In the genomic region with DNA sequence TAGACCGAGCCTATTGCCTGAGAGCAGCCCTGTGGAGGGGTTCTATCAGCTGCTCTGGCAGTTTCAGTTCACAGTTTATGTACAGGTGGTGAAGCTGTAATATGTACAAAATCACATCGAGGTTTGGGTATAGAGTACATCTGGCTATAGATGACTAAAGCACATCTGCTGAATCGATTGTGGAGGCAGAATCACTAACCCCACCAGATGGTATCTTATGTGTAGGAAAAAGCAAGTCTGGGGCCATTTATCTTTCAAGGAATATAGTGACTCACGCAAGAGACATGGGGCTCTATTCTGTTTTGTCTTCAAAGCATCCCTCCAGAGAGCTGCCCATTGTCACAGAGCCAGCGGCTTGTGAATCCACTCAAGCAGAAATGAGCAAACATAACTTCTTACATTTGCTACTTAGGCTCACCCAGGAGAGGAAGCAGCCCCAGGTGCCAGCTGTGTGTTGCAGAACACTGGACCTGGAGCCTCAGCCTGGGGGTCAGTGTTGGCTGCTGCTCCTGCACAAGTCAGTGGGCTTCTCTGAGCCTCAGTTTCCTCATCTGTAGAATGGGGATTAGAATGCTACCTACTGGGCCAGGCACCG, we compare ENCODE assay signal across 8 cellular contexts. TPM values are rescaled to one million over a fixed set of nuclear protein-coding genes. Genes with fewer than 3 reads are reported as not detected.
DNase-seq lines count a peak whose midpoint lies in the region; ATAC-seq and TF ChIP-seq lines count a peak whose summit lies in the region.

No MANE protein-coding gene starts in this region.

- no peaks in the 10 kb centered on the region for H3K9me3 ChIP-seq in BLaER1
- H3K9me3 ChIP-seq in PC-3 (ENCODE audit: low read length), result no peaks in the 10 kb centered on the region
- no peaks in the 10 kb centered on the region for H3K9me3 ChIP-seq in left lung

- peaks cover 3% of the 10 kb centered on the region for H3F3A ChIP-seq in PC-3 (ENCODE audit: low read length, unreplicated experiment)

- H3K27ac ChIP-seq in BLaER1, result peak overlapping the region; percentile 65
- H3K27ac ChIP-seq in PC-3 (ENCODE audit: low read length), result no peak overlapping the region
- no peak overlapping the region for H3K27ac ChIP-seq in left lung

- CTCF ChIA-PET in PC-3 (lab: Charles Lee), result no interaction called here

- H3K9me2 ChIP-seq in PC-3 (replicated peaks; ENCODE audit: low read length), result no peaks in the 10 kb centered on the region

- H3K9ac ChIP-seq in BLaER1, result peak overlapping the region; percentile 48; the same call in 1 of the 2 replicates
- no peak overlapping the region for H3K9ac ChIP-seq in PC-3 (ENCODE audit: low read length)

- intact Hi-C loops in PC-3 (cut with micrococcal nuclease) (no loop called here), left lung (cut with DNase I) (no loop called here)

- H3K79me2 ChIP-seq in PC-3 (ENCODE audit: low read length), result no peaks in the 10 kb centered on the region

- H4K20me1 ChIP-seq in BLaER1 (no peaks in the 10 kb centered on the region), PC-3 (ENCODE audit: low read length) (no peaks in the 10 kb centered on the region; the same call in 1 of the 2 replicates)

- DNase-seq in PC-3, result peak; percentile 97
- peak; percentile 42 to 57 for DNase-seq in left lung
- no peak for DNase-seq in amygdala (lab: John Stamatoyannopoulos, UW)
- DNase-seq in mesenteric fat pad (ENCODE audit: low spot score), result no peak
- no peak for DNase-seq in activated CD4-positive, CD25-positive, alpha-beta regulatory T cell (lab: John Stamatoyannopoulos, UW)

- H3K27me3 ChIP-seq in BLaER1 (no peaks in the 10 kb centered on the region), PC-3 (ENCODE audit: low read length) (no peaks in the 10 kb centered on the region), left lung (no peaks in the 10 kb centered on the region)

- TF ChIP-seq CTCF in PC-3 (conservative IDR thresholded peaks at IDR 0.05; ENCODE audit: low read depth, low read length) (no peak), left lung (IDR thresholded peaks at IDR 0.05) (no peak)

- H3K4me3 ChIP-seq in BLaER1, result peak overlapping the region; percentile 26
- H3K4me3 ChIP-seq in PC-3 (ENCODE audit: low read length), result no peak overlapping the region
- no peak overlapping the region for H3K4me3 ChIP-seq in left lung

- H2AFZ ChIP-seq in PC-3 (ENCODE audit: low read length), result no peak overlapping the region

- no peaks in the 10 kb centered on the region for H3K36me3 ChIP-seq in BLaER1
- H3K36me3 ChIP-seq in PC-3 (ENCODE audit: low read depth, low read length), result no peaks in the 10 kb centered on the region
- H3K36me3 ChIP-seq in left lung, result no peaks in the 10 kb centered on the region

- POLR2A ChIA-PET in PC-3 (lab: Charles Lee; ENCODE audit: unreplicated experiment), result no interaction called here

- H3K4me2 ChIP-seq in BLaER1 (peak overlapping the region; percentile 86), PC-3 (ENCODE audit: low read length) (peak overlapping the region; percentile 58)

- peaks cover 56% of the 10 kb centered on the region for H3K4me1 ChIP-seq in BLaER1
- H3K4me1 ChIP-seq in PC-3 (ENCODE audit: insufficient read depth, low read length), result peaks cover 13% of the 10 kb centered on the region
- no peaks in the 10 kb centered on the region for H3K4me1 ChIP-seq in left lung

- ATAC-seq in GM18870 (IDR thresholded peaks at IDR 0.05; ENCODE audit: unreplicated experiment) (peak; percentile 61), HG03039 (IDR thresholded peaks at IDR 0.05; ENCODE audit: unreplicated experiment) (peak; percentile 44), PC-3 (peak; percentile 97), left lung (peak; percentile 81)

- no TSS peak for BruUV-seq in PC-3 (replicated peaks; lab: Mats Ljungman, UMichigan)

RNA-seq across cellular contexts. Expression of a gene that starts 21.3 kb away (rescaled TPM):
- 53.5 and 74.9 TPM in 2 replicates for total RNA-seq in PC-3 (2014; rRNA removed)
- total RNA-seq in left lung, result 10 to 100 TPM; 26.8 to 42.3 TPM
- total RNA-seq in mesenteric fat pad, result 35.7 TPM

RNA-seq across cellular contexts. Expression of a gene that starts 22.5 kb away (rescaled TPM):
- total RNA-seq in PC-3 (2014; rRNA removed) (0.12 TPM in 1 of 2 replicates, not detected in the other), left lung (1 to 10 TPM in 1 of 2 donors, under 1 TPM in 1; 0.99 to 2.8 TPM), mesenteric fat pad (2.1 TPM)

Comparison
In these comparisons a context has a peak if more than half of its experiments do, and no peak if none do; other contexts are left out.
1. ATAC-seq: peak in every context shown above with its lines; median percentile 97 in PC-3; 81 in left lung; 61 in GM18870; 44 in HG03039.
2. DNase-seq: peak in PC-3 (single experiment) and left lung (2 of 2); none in amygdala (0 of 56), mesenteric fat pad (single experiment) and activated CD4-positive, CD25-positive, alpha-beta regulatory T cell (0 of 4).